In the genomic region with DNA sequence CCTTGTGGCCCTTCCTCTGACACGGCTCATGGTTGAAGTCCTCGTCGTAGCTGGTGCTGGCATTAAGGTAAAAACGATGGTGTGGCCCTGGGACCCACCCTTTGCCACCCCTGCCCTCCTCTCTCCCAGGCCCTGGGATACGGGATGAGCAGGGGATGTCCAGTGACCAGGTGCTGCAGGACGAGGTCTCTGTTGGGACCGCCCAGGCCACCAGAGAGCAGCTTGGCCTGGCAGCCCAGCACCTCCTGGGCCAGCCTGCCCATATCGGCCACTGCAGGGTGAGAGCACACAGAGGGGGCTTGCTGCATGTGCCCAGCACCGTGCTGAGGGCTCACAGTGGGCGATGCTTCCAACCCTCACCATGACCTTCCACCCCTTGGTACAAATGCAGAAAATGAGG, we compare ENCODE assay signal across 21 cellular contexts. TPM values are rescaled to one million over a fixed set of nuclear protein-coding genes. Genes with fewer than 3 reads are reported as not detected.
A peak's percentile ranks its signal among the peaks of the same experiment; 100 is the strongest.
DNase-seq lines count a peak whose midpoint lies in the region; ATAC-seq, FAIRE-seq and TF ChIP-seq lines count a peak whose summit lies in the region.
"Had no signal": no experiment of that assay in that cellular context is flagged by ENCODE, and none has a peak within 500 bp of the region (broad histone marks: within the 10 kb centered on the region; RNA-seq: fewer than 3 reads in every experiment).

No MANE protein-coding gene starts in this region.

- no peak overlapping the region for H3K27ac ChIP-seq in K562 (ENCODE audit: extremely low read depth, low read depth, low read length)
- H3K27ac ChIP-seq in osteoblast (ENCODE audit: low read depth, low read length) = no peak overlapping the region

- H3K27me3 ChIP-seq in K562 (ENCODE audit: control insufficient read depth in 2 of 2, insufficient read depth in 2 of 2, low read length in 2 of 2) = no peaks in the 10 kb centered on the region
- H3K27me3 ChIP-seq in osteoblast (ENCODE audit: insufficient read depth, low read length) = no peaks in the 10 kb centered on the region
- H3K27me3 ChIP-seq: BLaER1 had no signal

- H3K4me3 ChIP-seq in K562 (no peak overlapping the region), osteoblast (ENCODE audit: insufficient read depth, low read length) (no peak overlapping the region)
- H3K4me3 ChIP-seq: BLaER1 had no signal

- no peak for TF ChIP-seq RAD21 in K562 (CRISPR knock-in tag; conservative IDR thresholded peaks at IDR 0.05 in 1 of 2, IDR thresholded peaks at IDR 0.05 in 1 of 2)

- no peak for TF ChIP-seq POLR2A in K562 (conservative IDR thresholded peaks at IDR 0.05)

- ATAC-seq in K562 = no peak
- ATAC-seq in HG02938 (IDR thresholded peaks at IDR 0.05; ENCODE audit: unreplicated experiment) = no peak

- peaks cover 13% of the 10 kb centered on the region for H3K79me2 ChIP-seq in K562 (ENCODE audit: control insufficient read depth, insufficient read depth, low read length)
- H3K79me2 ChIP-seq in osteoblast (ENCODE audit: insufficient read depth, low read length) = no peaks in the 10 kb centered on the region

- H3K9me3 Mint-ChIP-seq in Calu3 (ENCODE audit: low read depth, unreplicated experiment) = no peaks in the 10 kb centered on the region
- H3K9me3 Mint-ChIP-seq: CD4-positive, alpha-beta memory T cell had no signal

- peaks cover 8% of the 10 kb centered on the region for H3K4me1 Mint-ChIP-seq in Calu3 (ENCODE audit: low read depth, unreplicated experiment)
- H3K4me1 Mint-ChIP-seq: CD4-positive, alpha-beta memory T cell had no signal

- H3K27ac Mint-ChIP-seq in Calu3 (ENCODE audit: unreplicated experiment) = peak overlapping the region; percentile 39

- intact Hi-C loops in Calu3 (cut with micrococcal nuclease; ENCODE audit: unreplicated experiment) = no loop called here
- intact Hi-C loops in K562 (cut with micrococcal nuclease) = loop anchor here (5.0 kb wide), 1 partner anchor 82 kb away; no protein-coding TSS in a partner anchor

- H3K4me2 ChIP-seq in K562 (ENCODE audit: insufficient read depth, low read length) (no peak overlapping the region), osteoblast (ENCODE audit: insufficient read depth, low read length) (no peak overlapping the region)
- H3K4me2 ChIP-seq: BLaER1, SK-N-SH had no signal

- H3K4me3 Mint-ChIP-seq in Calu3 (ENCODE audit: low read depth, unreplicated experiment) = no peak overlapping the region
- H3K4me3 Mint-ChIP-seq: CD4-positive, alpha-beta memory T cell had no signal

- H3K4me1 ChIP-seq in K562 (replicated peaks in 1 of 2; ENCODE audit: control insufficient read depth in 2 of 2, insufficient read depth in 2 of 2, low read length in 2 of 2) = peaks cover 5 to 51% of the 10 kb centered on the region in 2 experiments; a peak in 4 of 5 replicates
- peaks cover 12% of the 10 kb centered on the region for H3K4me1 ChIP-seq in osteoblast (ENCODE audit: insufficient read depth, low read length)

- peak overlapping the region in 1 of 2 experiments; percentile 85; a peak in 2 of 4 replicates for H3K9ac ChIP-seq in K562 (ENCODE audit: insufficient read depth in 1 of 2, low read depth in 2 of 2, low read length in 2 of 2)
- H3K9ac ChIP-seq: BLaER1, SK-N-SH had no signal

- TF ChIP-seq EP300 in K562 (IDR thresholded peaks at IDR 0.05; ENCODE audit: low read length) = no peak

- CTCF ChIA-PET in Calu3 (lab: Charles Lee) (interaction anchor here (2.1 kb wide), 1 partner anchor 81 kb away, joined by 4 read pairs; no protein-coding TSS in a partner anchor), K562 (lab: Yijun Ruan, JAX; ENCODE audit: low intra/inter-chr PET ratio) (no interaction called here)

- POLR2A ChIA-PET in K562 (lab: Yijun Ruan, JAX) = interaction anchor here (0.6 to 1.8 kb wide), 5 partner anchors 8 to 184 kb away, joined by 3 to 6 read pairs (median 4); no protein-coding TSS in a partner anchor

- no TSS peak for BruUV-seq in Calu3 (replicated peaks; lab: Mats Ljungman, UMichigan)
- no TSS peak for BruUV-seq in K562 (replicated peaks; lab: Mats Ljungman, UMichigan)

- WGBS in K562 (ENCODE audit: insufficient coverage, low coverage, missing lambda C conversion rate) = 77% methylated on average over 9 of the region's 10 CpGs

- H4K20me1 ChIP-seq in K562 (replicated peaks; ENCODE audit: control insufficient read depth, insufficient read depth, low read length) (0 out of 2 replicates have a peak, but pooled peaks cover 3% of the 10 kb centered on the region), osteoblast (ENCODE audit: insufficient read depth, low read length) (no peaks in the 10 kb centered on the region)
- H4K20me1 ChIP-seq: BLaER1 had no signal

- H2AFZ ChIP-seq in K562 (ENCODE audit: low read depth, low read length) (no peak overlapping the region), osteoblast (ENCODE audit: low read length) (no peak overlapping the region)

- H3K9me1 ChIP-seq in K562 (ENCODE audit: control insufficient read depth, insufficient read depth, low read length) = no peaks in the 10 kb centered on the region

- peaks cover 15% of the 10 kb centered on the region; the same call in 2 of the 3 replicates for H3K36me3 ChIP-seq in K562 (ENCODE audit: control insufficient read depth, insufficient read depth, low read length)
- H3K36me3 ChIP-seq in osteoblast (ENCODE audit: insufficient read depth, low read length) = peaks cover 8% of the 10 kb centered on the region

- H3K9me3 ChIP-seq in K562 (replicated peaks; ENCODE audit: control insufficient read depth, insufficient read depth, low read depth, low read length) (no peaks in the 10 kb centered on the region), osteoblast (ENCODE audit: low read depth, low read length) (no peaks in the 10 kb centered on the region)
- H3K9me3 ChIP-seq: BLaER1, SK-N-SH had no signal

- FAIRE-seq in K562 (lab: Jason Lieb, UNC) = no peak
- FAIRE-seq: A204.1, GM12891, RCC 7860 had no signal

- DNase-seq in Calu3 (no peak), K562 (ENCODE audit: extremely low read depth in 1 of 4, low spot score in 3 of 4) (no peak), osteoblast (ENCODE audit: insufficient read length, low spot score, missing footprints) (peak; percentile 77), iPS-NIHi11 (ENCODE audit: low spot score) (no peak), RPMI8226 (no peak)
- DNase-seq: GOT3; KG1; NCI-H187; NCI-H2107; NCI-H510A; NCI-H748 treated with DMSO at 0.1 percent for 48 hours; NK-92 treated with Interleukin-12 subunit alpha and Interleukin-12 subunit beta, amount 100 ng/mL, for 24 hours; SHP77 treated with DMSO at 0.1 percent for 48 hours had no signal

- no peaks in the 10 kb centered on the region for H3K27me3 Mint-ChIP-seq in Calu3 (ENCODE audit: unreplicated experiment)
- H3K27me3 Mint-ChIP-seq: CD4-positive, alpha-beta memory T cell had no signal

- peaks cover 55% of the 10 kb centered on the region for H3K36me3 Mint-ChIP-seq in Calu3 (ENCODE audit: insufficient read depth, unreplicated experiment)

- TF ChIP-seq CTCF in Calu3 (IDR thresholded peaks at IDR 0.05; ENCODE audit: unreplicated experiment) (no peak), K562 (IDR thresholded peaks at IDR 0.05 in 2 of 3, conservative IDR thresholded peaks at IDR 0.05 in 1 of 3; ENCODE audit: insufficient read depth in 2 of 3, low read depth in 1 of 3, low read length in 3 of 3) (no peak), osteoblast (IDR thresholded peaks at IDR 0.05; ENCODE audit: extremely low read depth, low read depth, low read length) (no peak)

- in situ Hi-C loops in K562 (cut with MboI) = no loop called here

RNA-seq across cellular contexts. Expression of a gene that starts 6.4 kb away (rescaled TPM):
- total RNA-seq in Calu3 (2022) (17.8 and 20.2 TPM in 2 replicates), K562 (2014; rRNA removed) (2.3 and 3.3 TPM in 2 replicates), K562 (2014; rRNA removed; fragmentation: Illumina TruSeq; extraction: Trizol) (1.7 and 2.0 TPM in 2 replicates), K562 (2015; rRNA removed; fragmentation: Illumina TruSeq; extraction: Trizol) (1.7 and 2.9 TPM in 2 replicates), K562 (2021) (14.4 and 16.6 TPM in 2 replicates), osteoblast (1.1 and 1.5 TPM in 2 replicates)
- total RNA-seq in K562 (2011; cell fraction: chromatin; rRNA removed; ENCODE audit: low replicate concordance) = 17.6 and 35.1 TPM in 2 replicates
- 16.7 and 18.3 TPM in 2 replicates for total RNA-seq in K562 (2011; cell fraction: nucleolus; rRNA removed)
- total RNA-seq in K562 (2011; cell fraction: nucleoplasm; rRNA removed) = 22.2 and 28.6 TPM in 2 replicates
- polyA plus RNA-seq in K562 (2011; rRNA removed) (4.9 and 12.9 TPM in 2 replicates), K562 (2014; fragmentation: Illumina TruSeq; extraction: Trizol) (12.8 and 13.1 TPM in 2 replicates), K562 (2014; fragmentation: Nextera tagmentation; extraction: Ambion mirVana) (1 to 10 TPM; 4.8 to 5.1 TPM), K562 (2014; rRNA removed) (7.5 and 8.5 TPM in 2 replicates)
- 10.8 and 11.7 TPM in 2 replicates for polyA plus RNA-seq in K562 (2011; cell fraction: cytosol; rRNA removed)
- polyA plus RNA-seq in K562 (2011; cell fraction: nucleus; rRNA removed) = 28.9 and 39.1 TPM in 2 replicates
- 14.9 and 28.4 TPM in 2 replicates for polyA plus RNA-seq in K562 (2012)
- 3.5 and 4.1 TPM in 2 replicates for polyA minus RNA-seq in K562 (2011; rRNA and poly(A)+ RNA removed)
- 12.6 and 20.3 TPM in 2 replicates for polyA minus RNA-seq in K562 (2011; cell fraction: cytosol; rRNA and poly(A)+ RNA removed)
- polyA minus RNA-seq in K562 (2011; cell fraction: nucleus; rRNA and poly(A)+ RNA removed) = 3.8 and 7.0 TPM in 2 replicates

RNA-seq across cellular contexts. Expression of a gene that starts 7.1 kb away (rescaled TPM):
- total RNA-seq in Calu3 (2022) (95.4 and 102 TPM in 2 replicates), K562 (2014; rRNA removed) (311 and 436 TPM in 2 replicates), K562 (2014; rRNA removed; fragmentation: Illumina TruSeq; extraction: Trizol) (83.8 and 106 TPM in 2 replicates), K562 (2015; rRNA removed; fragmentation: Illumina TruSeq; extraction: Trizol) (130 and 150 TPM in 2 replicates), K562 (2021) (185 and 193 TPM in 2 replicates), osteoblast (20.6 and 32.1 TPM in 2 replicates)
- 98.7 and 181 TPM in 2 replicates for total RNA-seq in K562 (2011; cell fraction: chromatin; rRNA removed; ENCODE audit: low replicate concordance)
- 171 and 186 TPM in 2 replicates for total RNA-seq in K562 (2011; cell fraction: nucleolus; rRNA removed)
- total RNA-seq in K562 (2011; cell fraction: nucleoplasm; rRNA removed) = 154 and 155 TPM in 2 replicates
- polyA plus RNA-seq in K562 (2011; rRNA removed) (230 and 371 TPM in 2 replicates), K562 (2014; fragmentation: Illumina TruSeq; extraction: Trizol) (205 and 262 TPM in 2 replicates), K562 (2014; fragmentation: Nextera tagmentation; extraction: Ambion mirVana) (10 to 100 TPM; 16.3 to 24.7 TPM), K562 (2014; rRNA removed) (210 and 224 TPM in 2 replicates)
- polyA plus RNA-seq in K562 (2011; cell fraction: cytosol; rRNA removed) = 179 and 223 TPM in 2 replicates
- 665 and 764 TPM in 2 replicates for polyA plus RNA-seq in K562 (2011; cell fraction: nucleus; rRNA removed)
- 170 and 298 TPM in 2 replicates for polyA plus RNA-seq in K562 (2012)
- 186 and 256 TPM in 2 replicates for polyA minus RNA-seq in K562 (2011; rRNA and poly(A)+ RNA removed)
- 217 TPM in 2 replicates for polyA minus RNA-seq in K562 (2011; cell fraction: cytosol; rRNA and poly(A)+ RNA removed)
- polyA minus RNA-seq in K562 (2011; cell fraction: nucleus; rRNA and poly(A)+ RNA removed) = 65.8 and 91.3 TPM in 2 replicates

RNA-seq across cellular contexts. Expression of a gene that starts 27.0 kb away (rescaled TPM):
- 25.3 and 32.0 TPM in 2 replicates for total RNA-seq in Calu3 (2022)
- total RNA-seq in K562 (2011; cell fraction: chromatin; rRNA removed; ENCODE audit: low replicate concordance) = 7.8 and 24.0 TPM in 2 replicates
- total RNA-seq in K562 (2011; cell fraction: nucleolus; rRNA removed) = 14.8 and 15.4 TPM in 2 replicates
- total RNA-seq in K562 (2011; cell fraction: nucleoplasm; rRNA removed) = 8.1 and 11.3 TPM in 2 replicates
- total RNA-seq in K562 (2014; rRNA removed) = 7.4 and 8.7 TPM in 2 replicates
- total RNA-seq in K562 (2014; rRNA removed; fragmentation: Illumina TruSeq; extraction: Trizol) = 3.4 and 4.0 TPM in 2 replicates
- total RNA-seq in K562 (2015; rRNA removed; fragmentation: Illumina TruSeq; extraction: Trizol) = 4.7 and 5.1 TPM in 2 replicates
- 9.0 and 9.3 TPM in 2 replicates for total RNA-seq in K562 (2021)
- polyA plus RNA-seq in K562 (2011; rRNA removed) = 6.0 and 6.1 TPM in 2 replicates
- polyA plus RNA-seq in K562 (2011; cell fraction: cytosol; rRNA removed) = 6.4 and 8.6 TPM in 2 replicates
- polyA plus RNA-seq in K562 (2011; cell fraction: nucleus; rRNA removed) = 5.3 and 9.3 TPM in 2 replicates
- 6.0 and 10.0 TPM in 2 replicates for polyA plus RNA-seq in K562 (2012)
- polyA plus RNA-seq in K562 (2014; fragmentation: Illumina TruSeq; extraction: Trizol) = 5.8 and 6.6 TPM in 2 replicates
- under 1 TPM; 0.08 to 0.22 TPM for polyA plus RNA-seq in K562 (2014; fragmentation: Nextera tagmentation; extraction: Ambion mirVana)
- polyA plus RNA-seq in K562 (2014; rRNA removed) = 6.4 and 8.9 TPM in 2 replicates
- polyA minus RNA-seq in K562 (2011; rRNA and poly(A)+ RNA removed) = 7.3 and 9.6 TPM in 2 replicates
- 3.9 and 6.0 TPM in 2 replicates for polyA minus RNA-seq in K562 (2011; cell fraction: cytosol; rRNA and poly(A)+ RNA removed)
- 4.3 and 4.7 TPM in 2 replicates for polyA minus RNA-seq in K562 (2011; cell fraction: nucleus; rRNA and poly(A)+ RNA removed)
- 9.8 and 10.0 TPM in 2 replicates for total RNA-seq in osteoblast

RNA-seq across cellular contexts. Expression of a gene that starts 27.2 kb away (rescaled TPM):
- 55.9 and 62.7 TPM in 2 replicates for total RNA-seq in Calu3 (2022)
- 33.1 and 73.6 TPM in 2 replicates for total RNA-seq in K562 (2011; cell fraction: chromatin; rRNA removed; ENCODE audit: low replicate concordance)
- total RNA-seq in K562 (2011; cell fraction: nucleolus; rRNA removed) = 54.3 and 55.7 TPM in 2 replicates
- 43.2 and 52.2 TPM in 2 replicates for total RNA-seq in K562 (2011; cell fraction: nucleoplasm; rRNA removed)
- total RNA-seq in K562 (2014; rRNA removed) = 18.3 and 20.0 TPM in 2 replicates
- total RNA-seq in K562 (2014; rRNA removed; fragmentation: Illumina TruSeq; extraction: Trizol) = 5.2 and 5.5 TPM in 2 replicates
- 12.9 and 13.6 TPM in 2 replicates for total RNA-seq in K562 (2015; rRNA removed; fragmentation: Illumina TruSeq; extraction: Trizol)
- total RNA-seq in K562 (2021) = 24.0 and 27.2 TPM in 2 replicates
- 14.4 and 17.6 TPM in 2 replicates for polyA plus RNA-seq in K562 (2011; rRNA removed)
- 19.5 and 37.8 TPM in 2 replicates for polyA plus RNA-seq in K562 (2011; cell fraction: cytosol; rRNA removed)
- 55.8 and 89.2 TPM in 2 replicates for polyA plus RNA-seq in K562 (2011; cell fraction: nucleus; rRNA removed)
- polyA plus RNA-seq in K562 (2012) = 16.4 and 27.2 TPM in 2 replicates
- 7.2 and 15.7 TPM in 2 replicates for polyA plus RNA-seq in K562 (2014; fragmentation: Illumina TruSeq; extraction: Trizol)
- under 1 TPM; 0.41 to 0.51 TPM for polyA plus RNA-seq in K562 (2014; fragmentation: Nextera tagmentation; extraction: Ambion mirVana)
- polyA plus RNA-seq in K562 (2014; rRNA removed) = 26.5 and 32.3 TPM in 2 replicates
- polyA minus RNA-seq in K562 (2011; rRNA and poly(A)+ RNA removed) = 7.3 and 13.0 TPM in 2 replicates
- polyA minus RNA-seq in K562 (2011; cell fraction: cytosol; rRNA and poly(A)+ RNA removed) = 15.0 and 15.7 TPM in 2 replicates
- 25.1 and 25.8 TPM in 2 replicates for polyA minus RNA-seq in K562 (2011; cell fraction: nucleus; rRNA and poly(A)+ RNA removed)
- total RNA-seq in osteoblast = 32.9 and 34.2 TPM in 2 replicates

RNA-seq across cellular contexts. Expression of a gene that starts 31.4 kb away (rescaled TPM):
- total RNA-seq in Calu3 (2022) (30.2 and 49.3 TPM in 2 replicates), K562 (2014; rRNA removed) (not detected in 2 replicates), K562 (2014; rRNA removed; fragmentation: Illumina TruSeq; extraction: Trizol) (not detected in 2 replicates), K562 (2015; rRNA removed; fragmentation: Illumina TruSeq; extraction: Trizol) (not detected in 2 replicates), K562 (2021) (not detected in 2 replicates), osteoblast (0.72 TPM in 1 of 2 replicates, not detected in the other)
- total RNA-seq in K562 (2011; cell fraction: chromatin; rRNA removed; ENCODE audit: low replicate concordance) = 2.7 and 4.0 TPM in 2 replicates
- total RNA-seq in K562 (2011; cell fraction: nucleolus; rRNA removed) = not detected in 2 replicates
- total RNA-seq in K562 (2011; cell fraction: nucleoplasm; rRNA removed) = not detected in 2 replicates
- polyA plus RNA-seq in K562 (2011; rRNA removed) (not detected in 2 replicates), K562 (2014; fragmentation: Illumina TruSeq; extraction: Trizol) (not detected in 2 replicates), K562 (2014; fragmentation: Nextera tagmentation; extraction: Ambion mirVana) (not detected), K562 (2014; rRNA removed) (0.21 and 1.1 TPM in 2 replicates)
- not detected in 2 replicates for polyA plus RNA-seq in K562 (2011; cell fraction: cytosol; rRNA removed)
- 0.74 TPM in 1 of 2 replicates, not detected in the other for polyA plus RNA-seq in K562 (2011; cell fraction: nucleus; rRNA removed)
- 0.93 TPM in 1 of 2 replicates, not detected in the other for polyA plus RNA-seq in K562 (2012)
- not detected in 2 replicates for polyA minus RNA-seq in K562 (2011; rRNA and poly(A)+ RNA removed)
- not detected in 2 replicates for polyA minus RNA-seq in K562 (2011; cell fraction: cytosol; rRNA and poly(A)+ RNA removed)
- not detected in 2 replicates for polyA minus RNA-seq in K562 (2011; cell fraction: nucleus; rRNA and poly(A)+ RNA removed)
- total RNA-seq: OCI-LY7 had no signal
- polyA plus RNA-seq: CD4-positive, alpha-beta memory T cell; SK-N-SH had no signal
